ENCODE assay signal across 15 cellular contexts in genomic region chr5:172953776-172954189, GRCh38. TPM values are rescaled to one million over a fixed set of nuclear protein-coding genes. Genes with fewer than 3 reads are reported as not detected.
A peak's percentile ranks its signal among the peaks of the same experiment; 100 is the strongest.
DNase-seq lines count a peak whose midpoint lies in the region; ATAC-seq, FAIRE-seq and TF ChIP-seq lines count a peak whose summit lies in the region.
"Had no signal": no experiment of that assay in that cellular context is flagged by ENCODE, and none has a peak within 500 bp of the region (broad histone marks: within the 10 kb centered on the region; RNA-seq: fewer than 3 reads in every experiment).

No MANE protein-coding gene starts in this region.

- H3K4me3 Mint-ChIP-seq in endodermal cell: no peak overlapping the region
- H3K4me3 Mint-ChIP-seq: activated B cell treated with CpG ODN at 0.5 μM for 24 hours, neural progenitor cell had no signal

- TF ChIP-seq CTCF in astrocyte of the spinal cord (IDR thresholded peaks at IDR 0.05; ENCODE audit: low read depth, low read length) (no peak), keratinocyte (optimal IDR thresholded peaks at IDR 0.05 in 1 of 3, IDR thresholded peaks at IDR 0.05 in 1 of 3, conservative IDR thresholded peaks at IDR 0.05 in 1 of 3; ENCODE audit: extremely low read depth in 1 of 3, insufficient read depth in 2 of 3, low read length in 3 of 3) (no peak), left ventricle myocardium inferior (IDR thresholded peaks at IDR 0.05; ENCODE audit: borderline replicate concordance) (no peak), endodermal cell (conservative IDR thresholded peaks at IDR 0.05) (no peak)

- no peaks in the 10 kb centered on the region for H3K9me3 ChIP-seq in keratinocyte (ENCODE audit: control insufficient read depth, low read depth, low read length)
- no peaks in the 10 kb centered on the region for H3K9me3 ChIP-seq in aorta (ENCODE audit: control insufficient read depth, low read length)
- H3K9me3 ChIP-seq in left ventricle myocardium inferior (replicated peaks): no peaks in the 10 kb centered on the region
- no peaks in the 10 kb centered on the region for H3K9me3 ChIP-seq in endodermal cell (ENCODE audit: control insufficient read depth, low read length)
- H3K9me3 ChIP-seq: body of pancreas had no signal

- H3K79me2 ChIP-seq in keratinocyte (ENCODE audit: control insufficient read depth, insufficient read depth, low read length): no peaks in the 10 kb centered on the region

- dilution Hi-C loops in keratinocyte (cut with MboI; ENCODE audit: extremely low pct_ligation_motif_present, low sequenced_read_pairs): no loop called here

- no peaks in the 10 kb centered on the region for H3K27me3 Mint-ChIP-seq in endodermal cell (ENCODE audit: insufficient read depth)
- H3K27me3 Mint-ChIP-seq: activated B cell treated with CpG ODN at 0.5 μM for 24 hours had no signal

- H3K9me1 ChIP-seq in keratinocyte (ENCODE audit: control insufficient read depth, extremely low read depth, insufficient read depth, low read length): no peaks in the 10 kb centered on the region

- in situ Hi-C loops in astrocyte of the spinal cord (cut with HindIII; ENCODE audit: low sequenced_read_pairs): no loop called here

- ATAC-seq in aorta (ENCODE audit: low FRiP score): no peak
- ATAC-seq in GM21737 (IDR thresholded peaks at IDR 0.05; ENCODE audit: unreplicated experiment): no peak
- ATAC-seq: body of pancreas had no signal

- H3K9ac ChIP-seq in keratinocyte (ENCODE audit: control insufficient read depth, extremely low read depth, insufficient read depth, low read length) (no peak overlapping the region), endodermal cell (ENCODE audit: extremely low read depth, low read length, poor library complexity, severe bottlenecking) (no peak overlapping the region)
- H3K9ac ChIP-seq: neural progenitor cell had no signal

- peaks cover 0 to 3% of the 10 kb centered on the region in 2 experiments for H3K36me3 ChIP-seq in keratinocyte (ENCODE audit: control insufficient read depth in 2 of 2, extremely low read depth in 1 of 2, insufficient read depth in 2 of 2, low read length in 2 of 2)
- H3K36me3 ChIP-seq in aorta (ENCODE audit: control insufficient read depth in 1 of 2, insufficient read depth in 2 of 2, low read length in 1 of 2): no peaks in the 10 kb centered on the region
- H3K36me3 ChIP-seq in left ventricle myocardium inferior: peaks cover 18% of the 10 kb centered on the region
- peaks cover 13% of the 10 kb centered on the region for H3K36me3 ChIP-seq in endodermal cell (ENCODE audit: control insufficient read depth, insufficient read depth, low read length)
- H3K36me3 ChIP-seq: neural progenitor cell had no signal

- peaks cover 22% of the 10 kb centered on the region for H3K36me3 Mint-ChIP-seq in endodermal cell (ENCODE audit: low read depth)

- WGBS in aorta, 2 donors: 22 to 27% methylated on average over 3 of the region's 3 CpGs
- WGBS in endodermal cell (ENCODE audit: insufficient coverage in 1 of 2, insufficient read length in 1 of 2), 2 experiments: 92 to 94% methylated on average over 3 of the region's 3 CpGs

- FAIRE-seq in keratinocyte (lab: Jason Lieb, UNC): peak; percentile 67
- FAIRE-seq: GM18507 had no signal

- intact Hi-C loops in aorta (cut with DNase I) (loop anchor here (5.0 to 10.0 kb wide), 3 partner anchors 181 to 499 kb away; partner anchors contain the start of genes DUSP1 (in 1 of the 2) and SH3PXD2B (in 1 of the 2)), left ventricle myocardium inferior (cut with micrococcal nuclease) (no loop called here)

- peak; percentile 78 for DNase-seq in HS-5 (ENCODE audit: low read depth)
- peak; percentile 79 for DNase-seq in astrocyte of the spinal cord (ENCODE audit: low read depth, low spot score)
- DNase-seq in keratinocyte (ENCODE audit: low read depth, low spot score): no peak
- no peak for DNase-seq in aorta
- DNase-seq in left ventricle myocardium inferior: no peak
- DNase-seq in endodermal cell: no peak
- DNase-seq: activated B cell treated with CpG ODN at 0.5 μM for 24 hours, activated T-cell treated with anti-CD3 and anti-CD28 coated beads for 4 hours, body of pancreas, DMS79, NCI-H446 treated with DMSO at 0.1 percent for 48 hours, SHP77 treated with DMSO at 0.1 percent for 48 hours had no signal

- H4K20me1 ChIP-seq in keratinocyte (ENCODE audit: control insufficient read depth, extremely low read depth, insufficient read depth, low read length): no peaks in the 10 kb centered on the region

- H3K27ac ChIP-seq in keratinocyte (ENCODE audit: control insufficient read depth, insufficient read depth, low read length) (peak overlapping the region; percentile 60), aorta (ENCODE audit: low read depth in 1 of 2, low read length in 2 of 2) (peak overlapping the region; percentile 50 to 93), left ventricle myocardium inferior (replicated peaks) (no peak overlapping the region), endodermal cell (ENCODE audit: low read depth, low read length) (no peak overlapping the region)
- H3K27ac ChIP-seq: body of pancreas, neural progenitor cell had no signal

- H3K27me3 ChIP-seq in keratinocyte (ENCODE audit: control insufficient read depth, extremely low read depth, insufficient read depth, low read length): no peaks in the 10 kb centered on the region
- no peaks in the 10 kb centered on the region for H3K27me3 ChIP-seq in aorta (ENCODE audit: control insufficient read depth in 1 of 2, insufficient read depth in 2 of 2, low read length in 1 of 2)
- H3K27me3 ChIP-seq in left ventricle myocardium inferior (ENCODE audit: low read depth): no peaks in the 10 kb centered on the region
- no peaks in the 10 kb centered on the region for H3K27me3 ChIP-seq in endodermal cell (ENCODE audit: control insufficient read depth, insufficient read depth, low read length, poor library complexity, severe bottlenecking)
- H3K27me3 ChIP-seq: body of pancreas had no signal

- H3K9me3 Mint-ChIP-seq in endodermal cell: no peaks in the 10 kb centered on the region
- H3K9me3 Mint-ChIP-seq: activated B cell treated with CpG ODN at 0.5 μM for 24 hours, neural progenitor cell had no signal

- H3K4me1 Mint-ChIP-seq in endodermal cell: peaks cover 5% of the 10 kb centered on the region

- no peak overlapping the region for H3K4me3 ChIP-seq in astrocyte of the spinal cord (ENCODE audit: low read depth, low read length)
- H3K4me3 ChIP-seq in keratinocyte (ENCODE audit: control insufficient read depth in 2 of 3, extremely low read depth in 1 of 3, insufficient read depth in 2 of 3, low read depth in 1 of 3, low read length in 3 of 3): no peak overlapping the region
- no peak overlapping the region for H3K4me3 ChIP-seq in aorta (ENCODE audit: low read length in 2 of 2)
- no peak overlapping the region for H3K4me3 ChIP-seq in left ventricle myocardium inferior
- no peak overlapping the region for H3K4me3 ChIP-seq in endodermal cell (ENCODE audit: low read length)
- H3K4me3 ChIP-seq: body of pancreas, neural progenitor cell had no signal

- H3K27ac Mint-ChIP-seq in endodermal cell: no peak overlapping the region
- H3K27ac Mint-ChIP-seq: activated B cell treated with CpG ODN at 0.5 μM for 24 hours, neural progenitor cell had no signal

- H3K4me1 ChIP-seq in keratinocyte (ENCODE audit: control insufficient read depth, extremely low read depth, insufficient read depth, low read length): peaks cover 33% of the 10 kb centered on the region
- H3K4me1 ChIP-seq in aorta (ENCODE audit: control insufficient read depth in 1 of 2, insufficient read depth in 2 of 2, low read length in 2 of 2): peaks cover 0 to 5% of the 10 kb centered on the region in 2 donors
- peaks cover 18% of the 10 kb centered on the region for H3K4me1 ChIP-seq in left ventricle myocardium inferior
- no peaks in the 10 kb centered on the region for H3K4me1 ChIP-seq in endodermal cell (ENCODE audit: control insufficient read depth, insufficient read depth, low read length)
- H3K4me1 ChIP-seq: neural progenitor cell had no signal

- peak overlapping the region; percentile 34 for H3K4me2 ChIP-seq in keratinocyte (ENCODE audit: control insufficient read depth, extremely low read depth, insufficient read depth, low read depth, low read length)
- H3K4me2 ChIP-seq: neural progenitor cell had no signal

- no peak overlapping the region for H2AFZ ChIP-seq in keratinocyte (ENCODE audit: control insufficient read depth, low read length)
- H2AFZ ChIP-seq: neural progenitor cell had no signal

RNA-seq across cellular contexts. Expression of gene RPL26L1, which starts 5.4 kb away (rescaled TPM):
- polyA plus RNA-seq in keratinocyte: 89.8 to 111 TPM (median 102 TPM) in 3 replicates
- 79.6 TPM for polyA plus RNA-seq in keratinocyte (2011; ENCODE audit: low read depth)
- polyA plus RNA-seq in keratinocyte (2011; cell fraction: cytosol; rRNA removed): 92.1 and 108 TPM in 2 replicates
- polyA plus RNA-seq in keratinocyte (2011; cell fraction: nucleus; rRNA removed): 40.1 and 47.0 TPM in 2 replicates
- 71.7 and 90.1 TPM in 2 replicates for polyA plus RNA-seq in keratinocyte (2012; ENCODE audit: low replicate concordance)
- polyA minus RNA-seq in keratinocyte: 19.7 to 55.3 TPM (median 50.3 TPM) in 3 replicates
- 13.2 TPM for polyA minus RNA-seq in keratinocyte (2011; cell fraction: cytosol; rRNA and poly(A)+ RNA removed)
- 7.3 and 8.3 TPM in 2 replicates for polyA minus RNA-seq in keratinocyte (2011; cell fraction: nucleus; rRNA and poly(A)+ RNA removed)
- total RNA-seq in aorta: 10 to 100 TPM; 16.7 to 31.2 TPM
- 10 to 100 TPM; 28.2 to 30.4 TPM for polyA plus RNA-seq in aorta
- 27.2 TPM for total RNA-seq in left ventricle myocardium inferior
- 10 to 100 TPM; 56.7 to 60.0 TPM for total RNA-seq in endodermal cell
- 72.4 TPM for polyA plus RNA-seq in endodermal cell (2013, experiment 1 of 2)
- polyA plus RNA-seq in endodermal cell (2013, experiment 2 of 2): 76.0 TPM

RNA-seq across cellular contexts. Expression of gene ATP6V0E1, which starts 29.8 kb away (rescaled TPM):
- 269 to 609 TPM (median 533 TPM) in 3 replicates for polyA plus RNA-seq in keratinocyte
- polyA plus RNA-seq in keratinocyte (2011; ENCODE audit: low read depth): 132 TPM
- 497 and 993 TPM in 2 replicates for polyA plus RNA-seq in keratinocyte (2011; cell fraction: cytosol; rRNA removed)
- 200 and 224 TPM in 2 replicates for polyA plus RNA-seq in keratinocyte (2011; cell fraction: nucleus; rRNA removed)
- 295 and 529 TPM in 2 replicates for polyA plus RNA-seq in keratinocyte (2012; ENCODE audit: low replicate concordance)
- 125 to 378 TPM (median 270 TPM) in 3 replicates for polyA minus RNA-seq in keratinocyte
- 153 TPM for polyA minus RNA-seq in keratinocyte (2011; cell fraction: cytosol; rRNA and poly(A)+ RNA removed)
- 37.5 and 58.0 TPM in 2 replicates for polyA minus RNA-seq in keratinocyte (2011; cell fraction: nucleus; rRNA and poly(A)+ RNA removed)
- 100 to 1,000 TPM; 183 to 192 TPM for total RNA-seq in aorta
- polyA plus RNA-seq in aorta: 100 to 1,000 TPM; 244 to 268 TPM
- total RNA-seq in left ventricle myocardium inferior: 208 TPM
- 100 to 1,000 TPM; 119 to 128 TPM for total RNA-seq in endodermal cell
- 93.0 TPM for polyA plus RNA-seq in endodermal cell (2013, experiment 1 of 2)
- 84.4 TPM for polyA plus RNA-seq in endodermal cell (2013, experiment 2 of 2)

Comparison
In these comparisons a context has a peak if more than half of its experiments do, and no peak if none do; other contexts are left out.
1. DNase-seq: peak in HS-5 (single experiment) and astrocyte of the spinal cord (single experiment); none in keratinocyte (single experiment), aorta (0 of 2), left ventricle myocardium inferior (single experiment) and endodermal cell (single experiment).
2. H3K27ac ChIP-seq: peak in keratinocyte (single experiment) and aorta (2 of 2); none in left ventricle myocardium inferior (single experiment) and endodermal cell (single experiment).